Comparison of ENCODE assay signal across 8 cellular contexts in the genomic region with DNA sequence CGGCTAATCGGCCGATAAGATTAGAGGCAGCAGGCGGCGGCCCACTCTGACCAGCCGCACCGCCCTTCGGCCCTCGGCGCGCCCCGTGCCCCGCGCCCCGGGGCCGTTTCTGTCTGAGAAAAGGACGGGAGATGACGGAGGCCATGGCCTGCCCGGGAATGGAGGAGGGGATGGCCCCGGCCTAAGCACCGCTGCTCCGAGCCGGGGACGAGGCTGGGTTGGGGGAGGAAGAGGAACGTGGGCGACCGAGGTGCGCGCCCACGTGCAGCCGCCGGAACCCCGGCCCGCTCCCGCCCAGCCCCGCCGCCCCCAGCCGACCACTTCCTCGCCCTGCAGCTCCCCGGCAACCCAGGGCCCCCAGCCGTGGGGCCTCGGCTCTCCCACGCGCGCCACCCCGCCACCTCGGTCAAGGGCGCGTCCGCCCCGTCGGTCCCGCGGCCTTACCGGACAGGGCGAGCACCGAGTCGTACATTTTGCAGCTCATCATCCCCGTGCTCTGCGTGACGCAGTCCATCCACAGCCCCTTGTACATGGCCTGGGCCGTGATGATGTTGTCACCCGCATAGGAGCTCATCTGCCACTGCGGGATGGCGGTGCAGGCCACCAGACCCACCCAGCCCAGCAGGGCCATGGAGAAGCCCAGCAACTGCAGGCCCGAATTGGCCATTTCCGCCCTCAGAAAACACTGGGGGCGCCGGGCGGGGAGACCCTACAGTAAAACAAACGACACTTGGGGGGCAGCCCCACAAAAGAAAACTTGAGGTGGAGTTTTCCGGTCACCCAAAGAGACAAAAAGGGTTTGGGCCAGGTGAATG. TPM values are rescaled to one million over a fixed set of nuclear protein-coding genes. Genes with fewer than 3 reads are reported as not detected.
DNase-seq lines count a peak whose midpoint lies in the region; ATAC-seq and TF ChIP-seq lines count a peak whose summit lies in the region.

No MANE protein-coding gene starts in this region.

- WGBS in mesodermal cell (ENCODE audit: insufficient coverage in 2 of 2), 2 experiments: 10 to 22% methylated on average over 55 to 56 of the region's 72 CpGs
- 4% methylated on average over 72 of the region's 72 CpGs for WGBS in urinary bladder

- H3K4me3 ChIP-seq in AG10803 (ENCODE audit: low read length) (peak overlapping the region; percentile 47), dorsolateral prefrontal cortex (peak overlapping the region in 55 of 59 donors; percentile 2 to 57 (median 35)), mesodermal cell (ENCODE audit: extremely low read depth, insufficient read depth, low read length, poor library complexity, severe bottlenecking) (peak overlapping the region; percentile 37), urinary bladder (ENCODE audit: low read depth, low read length) (peak overlapping the region; percentile 48)

- peak overlapping the region in 1 of 59 donors; percentile 10 for H3K27ac ChIP-seq in dorsolateral prefrontal cortex
- no peak overlapping the region for H3K27ac ChIP-seq in mesodermal cell (ENCODE audit: low read depth, low read length, severe bottlenecking)
- H3K27ac ChIP-seq in urinary bladder (ENCODE audit: low read depth): peak overlapping the region; percentile 72

- peaks cover 0 to 61% (median 42%) of the 10 kb centered on the region in 45 donors for H3K27me3 ChIP-seq in dorsolateral prefrontal cortex

- no peak for ATAC-seq in GM18909 (IDR thresholded peaks at IDR 0.05; ENCODE audit: poor library complexity, unreplicated experiment)
- ATAC-seq in GM19035 (IDR thresholded peaks at IDR 0.05; ENCODE audit: unreplicated experiment): no peak

- no peaks in the 10 kb centered on the region for H3K9me3 ChIP-seq in mesodermal cell (ENCODE audit: control insufficient read depth, low read length)

- H3K36me3 ChIP-seq in mesodermal cell (ENCODE audit: control insufficient read depth, insufficient read depth, low read length) (peaks cover 35% of the 10 kb centered on the region), urinary bladder (ENCODE audit: insufficient read depth) (no peaks in the 10 kb centered on the region)

- TF ChIP-seq CTCF in AG10803 (conservative IDR thresholded peaks at IDR 0.05; ENCODE audit: low read length): no peak
- TF ChIP-seq CTCF in dorsolateral prefrontal cortex (IDR thresholded peaks at IDR 0.05 in 54 of 56, conservative IDR thresholded peaks at IDR 0.05 in 2 of 56; ENCODE audit: low read depth in 1 of 56, partially characterized antibody in 56 of 56): no peak

- intact Hi-C loops in dorsolateral prefrontal cortex (cut with DNase I): no loop called here

- DNase-seq in AG10803 (ENCODE audit: low read depth) (no peak), NCI-H69 (lab: John Stamatoyannopoulos, UW) (peak; percentile 33), dorsolateral prefrontal cortex (no peak), SIG-M5 (lab: John Stamatoyannopoulos, UW) (no peak)

- H3K4me1 ChIP-seq in mesodermal cell (ENCODE audit: control insufficient read depth, insufficient read depth, low read length, poor library complexity, severe bottlenecking) (peaks cover 7% of the 10 kb centered on the region), urinary bladder (ENCODE audit: insufficient read depth) (no peaks in the 10 kb centered on the region)

RNA-seq across cellular contexts. Expression of gene CLDN7, which starts 0.7 kb away (rescaled TPM):
- total RNA-seq in dorsolateral prefrontal cortex (1 to 10 TPM in 26 of 120 experiments, under 1 TPM in 30, not detected in 64; 0.25 to 4.1 (median 0.92) TPM), urinary bladder (24.2 TPM)
- 11.1 TPM for polyA plus RNA-seq in mesodermal cell (2013, experiment 1 of 2)
- polyA plus RNA-seq in mesodermal cell (2013, experiment 2 of 2): 7.1 TPM
- polyA plus RNA-seq in urinary bladder: 34.4 TPM

RNA-seq across cellular contexts. Expression of gene ELP5, which starts 9.6 kb away (rescaled TPM):
- total RNA-seq in dorsolateral prefrontal cortex (10 to 100 TPM; 25.8 to 51.7 (median 36.8) TPM), urinary bladder (17.7 TPM)
- polyA plus RNA-seq in mesodermal cell (2013, experiment 1 of 2): 62.5 TPM
- 51.1 TPM for polyA plus RNA-seq in mesodermal cell (2013, experiment 2 of 2)
- polyA plus RNA-seq in urinary bladder: 39.2 TPM

RNA-seq across cellular contexts. Expression of gene CTDNEP1, which starts 10.1 kb away (rescaled TPM):
- 100 to 1,000 TPM in 47 of 120 experiments, 10 to 100 TPM in 73; 77.6 to 126 (median 98.2) TPM for total RNA-seq in dorsolateral prefrontal cortex
- 140 TPM for polyA plus RNA-seq in mesodermal cell (2013, experiment 1 of 2)
- polyA plus RNA-seq in mesodermal cell (2013, experiment 2 of 2): 135 TPM
- total RNA-seq in urinary bladder: 40.0 TPM
- polyA plus RNA-seq in urinary bladder: 89.2 TPM

RNA-seq across cellular contexts. Expression of gene GABARAP, which starts 19.3 kb away (rescaled TPM):
- 100 to 1,000 TPM; 350 to 533 (median 438) TPM for total RNA-seq in dorsolateral prefrontal cortex
- polyA plus RNA-seq in mesodermal cell (2013, experiment 1 of 2): 588 TPM
- 514 TPM for polyA plus RNA-seq in mesodermal cell (2013, experiment 2 of 2)
- 246 TPM for total RNA-seq in urinary bladder
- 681 TPM for polyA plus RNA-seq in urinary bladder

RNA-seq across cellular contexts. Expression of gene SLC2A4, which starts 19.9 kb away (rescaled TPM):
- total RNA-seq in dorsolateral prefrontal cortex: 1 to 10 TPM in 111 of 120 experiments, under 1 TPM in 9; 0.54 to 6.1 (median 1.9) TPM
- polyA plus RNA-seq in mesodermal cell (2013, experiment 1 of 2): 2.2 TPM
- 1.6 TPM for polyA plus RNA-seq in mesodermal cell (2013, experiment 2 of 2)
- 11.6 TPM for total RNA-seq in urinary bladder
- polyA plus RNA-seq in urinary bladder: 66.1 TPM
